Comparison of ENCODE assay signal across 2 cellular contexts in the genomic region with DNA sequence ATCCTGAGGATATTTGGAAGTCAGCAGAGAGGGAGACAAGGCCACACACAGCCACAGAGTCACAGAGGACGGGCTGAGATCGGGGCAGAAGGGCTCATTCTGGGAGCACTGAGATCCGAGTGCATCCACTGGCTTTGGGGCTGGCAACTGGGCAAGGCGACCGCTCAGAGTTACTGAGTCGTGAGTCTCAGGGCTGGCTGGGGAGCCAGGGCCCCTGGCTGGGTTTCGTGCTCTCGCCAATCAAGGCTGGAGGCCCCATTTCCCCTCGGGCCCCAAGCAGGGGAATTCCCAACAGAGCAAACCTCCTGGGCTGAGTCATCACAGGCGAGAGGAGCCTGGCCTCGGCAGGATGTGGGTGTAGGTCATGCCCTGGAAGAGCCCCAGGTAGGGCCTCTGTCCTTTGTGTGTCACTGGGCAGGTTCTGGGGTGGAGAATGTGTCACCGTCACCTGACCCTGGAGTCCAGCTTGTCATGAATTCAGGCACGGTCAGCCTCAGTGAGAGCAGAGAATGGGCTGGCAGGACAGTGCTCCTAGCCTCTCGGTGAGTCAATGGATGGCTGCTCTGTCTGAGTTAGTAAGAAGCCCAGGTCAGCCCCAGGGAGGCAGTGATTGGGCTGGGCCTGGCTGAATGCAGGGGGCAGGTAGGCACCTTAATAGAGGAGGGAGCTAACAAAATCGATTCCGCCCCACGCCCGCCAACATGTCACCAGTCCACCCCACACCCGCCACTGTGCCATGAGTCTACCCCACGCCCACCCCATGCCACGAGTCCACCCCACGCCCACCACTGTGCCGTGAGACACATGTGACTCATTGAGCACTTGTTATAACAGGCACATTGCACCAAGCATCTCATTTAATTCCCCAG.
TF ChIP-seq lines count a peak whose summit lies in the region.

No MANE protein-coding gene starts in this region.

TF ChIP-seq in HCT116, 20 proteins besides CTCF, POLR2A, EP300 and RAD21:
- TF ChIP-seq POLR2AphosphoS5 (IDR thresholded peaks at IDR 0.05; ENCODE audit: low read depth, low read length) (peak; percentile 76), ZNF274 (IDR thresholded peaks at IDR 0.05; ENCODE audit: low read depth, low read length) (no peak), CBX3 (IDR thresholded peaks at IDR 0.05; ENCODE audit: low read depth) (no peak), YY1 (IDR thresholded peaks at IDR 0.05; ENCODE audit: extremely low read depth, insufficient replicate concordance, low read depth, low read length) (peak; percentile 67), ELF1 (IDR thresholded peaks at IDR 0.05; ENCODE audit: borderline replicate concordance, low read depth) (no peak), EZH2phosphoT487 (IDR thresholded peaks at IDR 0.05; ENCODE audit: borderline replicate concordance) (no peak), EGR1 (IDR thresholded peaks at IDR 0.05; ENCODE audit: low read depth) (no peak), FOSL1 (IDR thresholded peaks at IDR 0.05; ENCODE audit: low read depth) (no peak), TCF7L2 (IDR thresholded peaks at IDR 0.05; ENCODE audit: borderline replicate concordance, extremely low read depth, insufficient read depth, insufficient read length) (peak; percentile 94), SP1 (IDR thresholded peaks at IDR 0.05; ENCODE audit: low read depth) (no peak), ZFX (IDR thresholded peaks at IDR 0.05) (no peak), SRF (IDR thresholded peaks at IDR 0.05; ENCODE audit: low read depth) (no peak), EZH2 (IDR thresholded peaks at IDR 0.05) (no peak), SIN3A (IDR thresholded peaks at IDR 0.05; ENCODE audit: low read depth) (no peak), CEBPB (IDR thresholded peaks at IDR 0.05; ENCODE audit: low read depth) (no peak), JUND (IDR thresholded peaks at IDR 0.05) (no peak)
- TF ChIP-seq, protein P1, sequence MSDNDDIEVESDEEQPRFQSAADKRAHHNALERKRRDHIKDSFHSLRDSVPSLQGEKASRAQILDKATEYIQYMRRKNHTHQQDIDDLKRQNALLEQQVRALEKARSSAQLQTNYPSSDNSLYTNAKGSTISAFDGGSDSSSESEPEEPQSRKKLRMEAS (IDR thresholded peaks at IDR 0.05): no peak
- TF ChIP-seq, protein P2, sequence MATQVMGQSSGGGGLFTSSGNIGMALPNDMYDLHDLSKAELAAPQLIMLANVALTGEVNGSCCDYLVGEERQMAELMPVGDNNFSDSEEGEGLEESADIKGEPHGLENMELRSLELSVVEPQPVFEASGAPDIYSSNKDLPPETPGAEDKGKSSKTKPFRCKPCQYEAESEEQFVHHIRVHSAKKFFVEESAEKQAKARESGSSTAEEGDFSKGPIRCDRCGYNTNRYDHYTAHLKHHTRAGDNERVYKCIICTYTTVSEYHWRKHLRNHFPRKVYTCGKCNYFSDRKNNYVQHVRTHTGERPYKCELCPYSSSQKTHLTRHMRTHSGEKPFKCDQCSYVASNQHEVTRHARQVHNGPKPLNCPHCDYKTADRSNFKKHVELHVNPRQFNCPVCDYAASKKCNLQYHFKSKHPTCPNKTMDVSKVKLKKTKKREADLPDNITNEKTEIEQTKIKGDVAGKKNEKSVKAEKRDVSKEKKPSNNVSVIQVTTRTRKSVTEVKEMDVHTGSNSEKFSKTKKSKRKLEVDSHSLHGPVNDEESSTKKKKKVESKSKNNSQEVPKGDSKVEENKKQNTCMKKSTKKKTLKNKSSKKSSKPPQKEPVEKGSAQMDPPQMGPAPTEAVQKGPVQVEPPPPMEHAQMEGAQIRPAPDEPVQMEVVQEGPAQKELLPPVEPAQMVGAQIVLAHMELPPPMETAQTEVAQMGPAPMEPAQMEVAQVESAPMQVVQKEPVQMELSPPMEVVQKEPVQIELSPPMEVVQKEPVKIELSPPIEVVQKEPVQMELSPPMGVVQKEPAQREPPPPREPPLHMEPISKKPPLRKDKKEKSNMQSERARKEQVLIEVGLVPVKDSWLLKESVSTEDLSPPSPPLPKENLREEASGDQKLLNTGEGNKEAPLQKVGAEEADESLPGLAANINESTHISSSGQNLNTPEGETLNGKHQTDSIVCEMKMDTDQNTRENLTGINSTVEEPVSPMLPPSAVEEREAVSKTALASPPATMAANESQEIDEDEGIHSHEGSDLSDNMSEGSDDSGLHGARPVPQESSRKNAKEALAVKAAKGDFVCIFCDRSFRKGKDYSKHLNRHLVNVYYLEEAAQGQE (IDR thresholded peaks at IDR 0.05; ENCODE audit: low read depth): no peak
- TF ChIP-seq, protein P3, sequence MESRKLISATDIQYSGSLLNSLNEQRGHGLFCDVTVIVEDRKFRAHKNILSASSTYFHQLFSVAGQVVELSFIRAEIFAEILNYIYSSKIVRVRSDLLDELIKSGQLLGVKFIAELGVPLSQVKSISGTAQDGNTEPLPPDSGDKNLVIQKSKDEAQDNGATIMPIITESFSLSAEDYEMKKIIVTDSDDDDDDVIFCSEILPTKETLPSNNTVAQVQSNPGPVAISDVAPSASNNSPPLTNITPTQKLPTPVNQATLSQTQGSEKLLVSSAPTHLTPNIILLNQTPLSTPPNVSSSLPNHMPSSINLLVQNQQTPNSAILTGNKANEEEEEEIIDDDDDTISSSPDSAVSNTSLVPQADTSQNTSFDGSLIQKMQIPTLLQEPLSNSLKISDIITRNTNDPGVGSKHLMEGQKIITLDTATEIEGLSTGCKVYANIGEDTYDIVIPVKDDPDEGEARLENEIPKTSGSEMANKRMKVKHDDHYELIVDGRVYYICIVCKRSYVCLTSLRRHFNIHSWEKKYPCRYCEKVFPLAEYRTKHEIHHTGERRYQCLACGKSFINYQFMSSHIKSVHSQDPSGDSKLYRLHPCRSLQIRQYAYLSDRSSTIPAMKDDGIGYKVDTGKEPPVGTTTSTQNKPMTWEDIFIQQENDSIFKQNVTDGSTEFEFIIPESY (IDR thresholded peaks at IDR 0.05; ENCODE audit: extremely low read depth, insufficient replicate concordance, low read length): peak; percentile 76
- TF ChIP-seq, protein P4, sequence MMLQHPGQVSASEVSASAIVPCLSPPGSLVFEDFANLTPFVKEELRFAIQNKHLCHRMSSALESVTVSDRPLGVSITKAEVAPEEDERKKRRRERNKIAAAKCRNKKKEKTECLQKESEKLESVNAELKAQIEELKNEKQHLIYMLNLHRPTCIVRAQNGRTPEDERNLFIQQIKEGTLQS (IDR thresholded peaks at IDR 0.05): no peak

TF ChIP-seq in H1, 55 proteins besides CTCF, POLR2A, EP300 and RAD21:
- peak; percentile 86 for TF ChIP-seq JUND (IDR thresholded peaks at IDR 0.05; ENCODE audit: low read length)
- TF ChIP-seq NRF1 (IDR thresholded peaks at IDR 0.05; ENCODE audit: low read depth, low read length): no peak
- TF ChIP-seq CEBPB (IDR thresholded peaks at IDR 0.05; ENCODE audit: low read depth, low read length): no peak
- TF ChIP-seq TAF1 (IDR thresholded peaks at IDR 0.05; ENCODE audit: low read depth, low read length): peak; percentile 39; the same call in 1 of the 2 replicates
- TF ChIP-seq BRCA1 (IDR thresholded peaks at IDR 0.05; ENCODE audit: low read depth, low read length): no peak
- TF ChIP-seq RBBP5 (IDR thresholded peaks at IDR 0.05; ENCODE audit: borderline replicate concordance, low read depth, low read length): peak; percentile 59; the same call in 1 of the 2 replicates
- 0 out of 2 replicates have a peak, but pooled peaks have one; percentile 21 for TF ChIP-seq JUN (IDR thresholded peaks at IDR 0.05; ENCODE audit: low read depth, low read length)
- TF ChIP-seq, protein P1 (IDR thresholded peaks at IDR 0.05): no peak
- TF ChIP-seq, protein P4 (IDR thresholded peaks at IDR 0.05; ENCODE audit: insufficient read depth, low read depth, low read length): no peak
- TF ChIP-seq CHD1 (IDR thresholded peaks at IDR 0.05; ENCODE audit: low read depth, low read length): no peak
- TF ChIP-seq SIRT6 (IDR thresholded peaks at IDR 0.05; ENCODE audit: low read length): no peak
